Comparison of ENCODE assay signal across 15 cellular contexts in genomic region chr22:42324991-42325710, GRCh38. TPM values are rescaled to one million over a fixed set of nuclear protein-coding genes. Genes with fewer than 3 reads are reported as not detected.
DNase-seq lines count a peak whose midpoint lies in the region; ATAC-seq and TF ChIP-seq lines count a peak whose summit lies in the region.
"Had no signal": no experiment of that assay in that cellular context is flagged by ENCODE, and none has a peak within 500 bp of the region (broad histone marks: within the 10 kb centered on the region; RNA-seq: fewer than 3 reads in every experiment).

No MANE protein-coding gene starts in this region.

- peaks cover 63% of the 10 kb centered on the region for H3K4me1 Mint-ChIP-seq in activated naive CD4-positive, alpha-beta T cell treated with anti-CD3 and anti-CD28 coated beads, Interleukin-2, amount 50 U/mL, for 24 hours
- peaks cover 27% of the 10 kb centered on the region for H3K4me1 Mint-ChIP-seq in WTC11

- POLR2A ChIA-PET in WTC11 (lab: Charles Lee): interaction anchor here (0.5 kb wide), 1 partner anchor 71 kb away, joined by 3 read pairs; no protein-coding TSS in a partner anchor

- WGBS in thymus: 16% methylated on average over 17 of the region's 17 CpGs

- ATAC-seq in WTC11 (peak; percentile 73), HG02571 (IDR thresholded peaks at IDR 0.05; ENCODE audit: unreplicated experiment) (no peak)
- ATAC-seq: left cardiac atrium had no signal

- no peak for TF ChIP-seq CTCF in WTC11 (IDR thresholded peaks at IDR 0.05)

- peak overlapping the region; percentile 4 for H3K4me3 Mint-ChIP-seq in activated naive CD4-positive, alpha-beta T cell treated with anti-CD3 and anti-CD28 coated beads, Interleukin-2, amount 50 U/mL, for 24 hours
- H3K4me3 Mint-ChIP-seq in WTC11: no peak overlapping the region
- H3K4me3 Mint-ChIP-seq: CD14-positive monocyte had no signal

- H3K27ac ChIP-seq in KOPT-K1 (ENCODE audit: low read depth, low read length, poor library complexity, severe bottlenecking): peak overlapping the region; percentile 61
- peak overlapping the region; percentile 11 for H3K27ac ChIP-seq in thymus (ENCODE audit: low read depth)
- H3K27ac ChIP-seq: neutrophil had no signal

- H3K9me3 Mint-ChIP-seq in activated naive CD4-positive, alpha-beta T cell treated with anti-CD3 and anti-CD28 coated beads, Interleukin-2, amount 50 U/mL, for 24 hours: no peaks in the 10 kb centered on the region
- peaks cover 10% of the 10 kb centered on the region for H3K9me3 Mint-ChIP-seq in WTC11
- H3K9me3 Mint-ChIP-seq: activated naive CD4-positive, alpha-beta T cell treated with anti-CD3 and anti-CD28 coated beads, Interleukin-2, amount 50 U/mL, for 72 hours had no signal

- no peaks in the 10 kb centered on the region for H3K27me3 ChIP-seq in thymus (ENCODE audit: control insufficient read depth, insufficient read depth)

- no peaks in the 10 kb centered on the region for H3K27me3 Mint-ChIP-seq in activated naive CD4-positive, alpha-beta T cell treated with anti-CD3 and anti-CD28 coated beads, Interleukin-2, amount 50 U/mL, for 24 hours
- no peaks in the 10 kb centered on the region; the same call in 1 of the 2 replicates for H3K27me3 Mint-ChIP-seq in WTC11 (ENCODE audit: low read depth)

- H3K9me3 ChIP-seq in KOPT-K1 (ENCODE audit: insufficient read depth, low read length, poor library complexity, severe bottlenecking): no peaks in the 10 kb centered on the region
- no peaks in the 10 kb centered on the region for H3K9me3 ChIP-seq in thymus (ENCODE audit: control insufficient read depth)
- H3K9me3 ChIP-seq: neutrophil had no signal

- no peak for DNase-seq in activated naive CD4-positive, alpha-beta T cell treated with anti-CD3 and anti-CD28 coated beads, Interleukin-2, amount 50 U/mL, for 16 hours
- DNase-seq in WTC11 (ENCODE audit: low spot score): peak; percentile 36
- DNase-seq in AG08395 (ENCODE audit: low spot score): no peak
- no peak for DNase-seq in cerebellar nuclear complex (lab: John Stamatoyannopoulos, UW)
- DNase-seq: activated CD4-positive, alpha-beta T cell treated with anti-CD3 and anti-CD28 coated beads for 1 hour; GOT3; left cardiac atrium; NCI-H526 treated with DMSO at 0.1 percent for 48 hours had no signal

- peaks cover 9% of the 10 kb centered on the region for H3K4me1 ChIP-seq in thymus (ENCODE audit: control insufficient read depth, insufficient read depth, low read length)

- peak overlapping the region; percentile 43 for H3K27ac Mint-ChIP-seq in activated naive CD4-positive, alpha-beta T cell treated with anti-CD3 and anti-CD28 coated beads, Interleukin-2, amount 50 U/mL, for 24 hours
- no peak overlapping the region for H3K27ac Mint-ChIP-seq in WTC11

- H3K4me3 ChIP-seq in thymus (ENCODE audit: low read length): no peak overlapping the region

- H3K36me3 Mint-ChIP-seq in activated naive CD4-positive, alpha-beta T cell treated with anti-CD3 and anti-CD28 coated beads, Interleukin-2, amount 50 U/mL, for 24 hours: peaks cover 5% of the 10 kb centered on the region
- peaks cover 9% of the 10 kb centered on the region for H3K36me3 Mint-ChIP-seq in WTC11
- H3K36me3 Mint-ChIP-seq: activated naive CD4-positive, alpha-beta T cell treated with anti-CD3 and anti-CD28 coated beads, Interleukin-2, amount 50 U/mL, for 72 hours; CD14-positive monocyte had no signal

- H3K36me3 ChIP-seq in KOPT-K1 (ENCODE audit: insufficient read depth, low read length) (no peaks in the 10 kb centered on the region), thymus (ENCODE audit: control insufficient read depth, insufficient read depth) (no peaks in the 10 kb centered on the region)
- H3K36me3 ChIP-seq: neutrophil had no signal

- CTCF ChIA-PET in WTC11 (lab: Charles Lee): interaction anchor here (1.4 to 1.7 kb wide), 2 partner anchors 11 to 119 kb away, joined by 5 to 10 read pairs; no protein-coding TSS in a partner anchor

TF ChIP-seq in WTC11, 78 proteins besides CTCF, POLR2A, EP300 and RAD21:
- no peak for TF ChIP-seq ZBTB43 (CRISPR knock-in tag; IDR thresholded peaks at IDR 0.05)
- 0 out of 2 replicates have a peak, but pooled peaks have one; percentile 24 for TF ChIP-seq MLX (CRISPR knock-in tag; IDR thresholded peaks at IDR 0.05)
- TF ChIP-seq ZNF671 (CRISPR knock-in tag; IDR thresholded peaks at IDR 0.05): no peak
- TF ChIP-seq ZNF232 (CRISPR knock-in tag; IDR thresholded peaks at IDR 0.05): no peak
- TF ChIP-seq NR1H2 (CRISPR knock-in tag; IDR thresholded peaks at IDR 0.05): no peak
- TF ChIP-seq TEAD4 (CRISPR knock-in tag; IDR thresholded peaks at IDR 0.05): no peak

RNA-seq across cellular contexts. Expression of gene TCF20, which starts 54.7 kb away (rescaled TPM):
- 68.6 to 77.0 TPM (median 74.3 TPM) in 3 replicates for total RNA-seq in WTC11 (2021)
- 9.9 TPM for polyA plus RNA-seq in thymus
